ENCODE assay signal across 1 cellular context in genomic region chr2:233792720-233793119, GRCh38.
A peak's percentile ranks its signal among the peaks of the same experiment; 100 is the strongest.
TF ChIP-seq lines count a peak whose summit lies in the region.

No MANE protein-coding gene starts in this region.

TF ChIP-seq in HepG2, 621 proteins besides CTCF, POLR2A, EP300 and RAD21 (continued from another document):
- TF ChIP-seq ZFP91 (CRISPR knock-in tag; IDR thresholded peaks at IDR 0.05; ENCODE audit: borderline replicate concordance) (no peak), SIX4 (CRISPR knock-in tag; IDR thresholded peaks at IDR 0.05) (no peak), ZNF329 (CRISPR knock-in tag; IDR thresholded peaks at IDR 0.05; ENCODE audit: low read depth) (peak; percentile 98)
